ENCODE assay signal across 23 cellular contexts in the genomic region with DNA sequence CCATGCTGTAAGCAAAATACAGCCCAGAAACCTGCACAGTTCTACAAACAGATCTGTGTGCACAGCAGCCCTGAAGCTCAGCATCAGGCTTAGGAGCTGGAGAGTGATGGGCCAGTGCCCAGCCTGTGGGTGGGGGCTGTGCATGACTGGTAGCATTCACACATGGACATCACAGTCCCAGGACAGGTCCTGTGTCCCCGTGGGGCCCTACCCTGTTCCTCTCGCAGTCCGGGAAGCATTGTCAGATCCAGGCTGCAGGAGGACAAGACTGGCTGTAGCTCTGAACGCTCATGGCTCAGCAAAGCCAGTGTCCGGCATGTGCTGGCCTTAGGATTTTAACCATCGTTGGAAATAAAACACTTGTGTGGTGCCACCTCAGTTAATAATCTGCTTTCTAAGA.
"Had no signal": no experiment of that assay in that cellular context is flagged by ENCODE, and none has a peak within 500 bp of the region (broad histone marks: within the 10 kb centered on the region; RNA-seq: fewer than 3 reads in every experiment).

No MANE protein-coding gene starts in this region.

- H3K36me3 ChIP-seq: heart left ventricle, left ventricle myocardium inferior, neutrophil, right atrium auricular region, sigmoid colon, spleen, suprapubic skin, thoracic aorta, tibial artery, upper lobe of right lung had no signal

- H3K79me2 ChIP-seq: parathyroid adenoma had no signal

- H3K27ac ChIP-seq: heart left ventricle, left ventricle myocardium inferior, neutrophil, parathyroid adenoma, right atrium auricular region, sigmoid colon, spleen, suprapubic skin, thoracic aorta, tibial artery, upper lobe of right lung had no signal

- ATAC-seq: heart left ventricle; left colon; naive thymus-derived CD8-positive, alpha-beta T cell; stimulated activated effector memory CD8-positive, alpha-beta T cell treated with anti-CD3 and anti-CD28 coated beads, Interleukin-12 subunit alpha, Interleukin-12 subunit beta, amount 100 ng/mL, for 72 hours; upper lobe of right lung had no signal

- H3K4me3 ChIP-seq: heart left ventricle, left ventricle myocardium inferior, lung, right atrium auricular region, sigmoid colon, spleen, suprapubic skin, thoracic aorta, tibial artery, upper lobe of right lung had no signal

- H3K9ac ChIP-seq: parathyroid adenoma had no signal

- DNase-seq: heart left ventricle; hypothalamus; immature natural killer cell; kidney; left colon; left ventricle myocardium inferior; naive thymus-derived CD8-positive, alpha-beta T cell; occipital lobe; sigmoid colon; small intestine; spleen; stimulated activated CD4-positive, alpha-beta T cell treated with anti-CD3 and anti-CD28 coated beads, Interleukin-4, amount 100 ng/mL, for 24 hours; stimulated activated naive CD4-positive, alpha-beta T cell; tibial artery; trophoblast cell; upper lobe of right lung had no signal

- H3K27me3 ChIP-seq: neutrophil, right atrium auricular region, spleen, suprapubic skin, upper lobe of right lung had no signal

- H3K4me1 ChIP-seq: heart left ventricle, left ventricle myocardium inferior, parathyroid adenoma, right atrium auricular region, sigmoid colon, spleen, suprapubic skin, tibial artery, upper lobe of right lung had no signal

- H3K9me3 ChIP-seq: heart left ventricle, left ventricle myocardium inferior, neutrophil, right atrium auricular region, sigmoid colon, suprapubic skin, thoracic aorta, upper lobe of right lung had no signal
